8 cellular contexts compared by ENCODE assay signal in genomic region chr10:133520193-133520738, GRCh38. TPM values are rescaled to one million over a fixed set of nuclear protein-coding genes. Genes with fewer than 3 reads are reported as not detected.
A peak's percentile ranks its signal among the peaks of the same experiment; 100 is the strongest.
DNase-seq lines count a peak whose midpoint lies in the region; FAIRE-seq and TF ChIP-seq lines count a peak whose summit lies in the region.

No MANE protein-coding gene starts in this region.

- H3K4me3 Mint-ChIP-seq in activated naive CD4-positive, alpha-beta T cell treated with anti-CD3 and anti-CD28 coated beads, Interleukin-2, amount 10 ng/mL, durations not matched to agents 7 days and 5 days: peak overlapping the region; percentile 22

- H3K4me1 ChIP-seq in cardiac muscle cell (ENCODE audit: low read depth): no peaks in the 10 kb centered on the region

- no peaks in the 10 kb centered on the region for H3K27me3 ChIP-seq in cardiac muscle cell

- H3K36me3 Mint-ChIP-seq in activated naive CD4-positive, alpha-beta T cell treated with anti-CD3 and anti-CD28 coated beads, Interleukin-2, amount 10 ng/mL, durations not matched to agents 7 days and 5 days: no peaks in the 10 kb centered on the region

- no peak overlapping the region for H3K9ac ChIP-seq in SK-N-MC (ENCODE audit: insufficient read length)

- DNase-seq in DMS53 (lab: John Stamatoyannopoulos, UW): peak; percentile 93
- DNase-seq in GM20000 (ENCODE audit: low spot score): peak; percentile 90
- DNase-seq in HTR-8/SVneo (ENCODE audit: insufficient read length, low spot score): peak; percentile 67
- DNase-seq in SK-N-MC (ENCODE audit: low read depth, low spot score): no peak
- peak; percentile 92 for DNase-seq in activated naive CD4-positive, alpha-beta T cell treated with anti-CD3 and anti-CD28 coated beads, Interleukin-2, amount 10 ng/mL, durations not matched to agents 7 days and 5 days
- DNase-seq in cardiac muscle cell (ENCODE audit: low read depth in 1 of 2, low spot score in 1 of 2): peak in 1 of 2 donors; percentile 62
- DNase-seq in retinal pigment epithelial cell (ENCODE audit: low read depth): peak; percentile 5
- no peak for DNase-seq in NCI-H446 treated with DMSO at 0.1 percent for 48 hours (lab: John Stamatoyannopoulos, UW)

- peaks cover 11% of the 10 kb centered on the region for H3K4me1 Mint-ChIP-seq in activated naive CD4-positive, alpha-beta T cell treated with anti-CD3 and anti-CD28 coated beads, Interleukin-2, amount 10 ng/mL, durations not matched to agents 7 days and 5 days

- H3K9me3 Mint-ChIP-seq in activated naive CD4-positive, alpha-beta T cell treated with anti-CD3 and anti-CD28 coated beads, Interleukin-2, amount 10 ng/mL, durations not matched to agents 7 days and 5 days: peaks cover 6% of the 10 kb centered on the region

- H3K9me3 ChIP-seq in SK-N-MC (ENCODE audit: low read depth, low read length): no peaks in the 10 kb centered on the region
- H3K9me3 ChIP-seq in cardiac muscle cell (ENCODE audit: low read depth): no peaks in the 10 kb centered on the region

- H3K27ac Mint-ChIP-seq in activated naive CD4-positive, alpha-beta T cell treated with anti-CD3 and anti-CD28 coated beads, Interleukin-2, amount 10 ng/mL, durations not matched to agents 7 days and 5 days: no peak overlapping the region

- FAIRE-seq in HTR-8/SVneo (lab: Jason Lieb, UNC): no peak

- TF ChIP-seq CTCF in GM20000 (IDR thresholded peaks at IDR 0.05; ENCODE audit: extremely low read depth, missing control alignments) (peak; percentile 36), cardiac muscle cell (IDR thresholded peaks at IDR 0.05; ENCODE audit: low read depth, low read length) (peak; percentile 83), retinal pigment epithelial cell (conservative IDR thresholded peaks at IDR 0.05; ENCODE audit: low read depth, low read length) (peak; percentile 75)

- H3K36me3 ChIP-seq in SK-N-MC (ENCODE audit: insufficient read depth, low read length) (no peaks in the 10 kb centered on the region), cardiac muscle cell (no peaks in the 10 kb centered on the region)

- CTCF ChIA-PET in activated naive CD4-positive, alpha-beta T cell treated with anti-CD3 and anti-CD28 coated beads, Interleukin-2, amount 10 ng/mL, durations not matched to agents 7 days and 5 days (lab: Charles Lee): interaction anchor here (0.8 to 1.2 kb wide), 2 partner anchors 13 to 191 kb away, joined by 3 to 4 read pairs; no protein-coding TSS in a partner anchor

- no peak overlapping the region for H3K27ac ChIP-seq in SK-N-MC
- H3K27ac ChIP-seq in cardiac muscle cell: no peak overlapping the region

- H3K4me3 ChIP-seq in SK-N-MC (peak overlapping the region; percentile 72), cardiac muscle cell (no peak overlapping the region), retinal pigment epithelial cell (ENCODE audit: low read length) (peak overlapping the region; percentile 38)

- peaks cover 31% of the 10 kb centered on the region for H3K27me3 Mint-ChIP-seq in activated naive CD4-positive, alpha-beta T cell treated with anti-CD3 and anti-CD28 coated beads, Interleukin-2, amount 10 ng/mL, durations not matched to agents 7 days and 5 days

RNA-seq across cellular contexts. Expression of gene CYP2E1, which starts 6.9 kb away (rescaled TPM):
- total RNA-seq in cardiac muscle cell: 1.1 and 4.1 TPM in 2 replicates
- 1.1 and 2.0 TPM in 2 replicates for polyA plus RNA-seq in cardiac muscle cell

RNA-seq across cellular contexts. Expression of gene SYCE1, which starts 45.1 kb away (rescaled TPM):
- not detected in 2 replicates for total RNA-seq in cardiac muscle cell
- 0.18 TPM in 1 of 2 replicates, not detected in the other for polyA plus RNA-seq in cardiac muscle cell

Comparison
In these comparisons a context has a peak if more than half of its experiments do, and no peak if none do; other contexts are left out.
1. DNase-seq: peak in DMS53 (single experiment), GM20000 (single experiment), HTR-8/SVneo (single experiment), activated naive CD4-positive, alpha-beta T cell treated with anti-CD3 and anti-CD28 coated beads, Interleukin-2, amount 10 ng/mL, durations not matched to agents 7 days and 5 days (single experiment) and retinal pigment epithelial cell (single experiment); none in SK-N-MC (single experiment) and NCI-H446 treated with DMSO at 0.1 percent for 48 hours (single experiment).
2. Peak in every context shown above with its lines, with median percentiles within 50 percentile points of each other: CTCF ChIP-seq.